ENCODE assay signal across 34 cellular contexts in the genomic region with DNA sequence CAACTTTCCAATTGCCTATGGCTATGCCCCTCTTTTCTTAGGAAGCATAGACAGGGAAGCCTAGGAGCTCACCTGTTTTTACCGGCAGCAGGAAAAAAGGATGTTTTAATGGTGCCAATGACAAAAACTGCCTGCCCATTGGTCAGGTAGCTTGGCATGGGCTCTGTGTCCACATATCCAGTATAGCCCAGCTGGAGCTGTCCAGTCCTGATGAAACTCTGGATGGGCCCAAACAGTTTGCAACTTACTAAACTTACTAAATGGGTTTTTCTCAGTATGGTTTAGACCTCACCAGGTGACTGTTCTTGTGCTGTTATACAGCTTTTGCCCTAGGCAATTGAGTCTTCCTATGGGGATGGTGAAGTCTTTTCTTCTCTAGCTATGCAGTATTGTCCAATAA.
"Had no signal": no experiment of that assay in that cellular context is flagged by ENCODE, and none has a peak within 500 bp of the region (broad histone marks: within the 10 kb centered on the region; RNA-seq: fewer than 3 reads in every experiment).

No MANE protein-coding gene starts in this region.

- FAIRE-seq: astrocyte, bronchial epithelial cell had no signal

- H3K27ac ChIP-seq: adrenal gland, ascending aorta, body of pancreas, brain microvascular endothelial cell, breast epithelium, cardiac muscle cell had no signal

- ATAC-seq: activated naive CD4-positive, alpha-beta T cell treated with anti-CD3 and anti-CD28 coated beads, Interleukin-2, amount 50 U/mL, for 72 hours; activated naive CD8-positive, alpha-beta T cell treated with anti-CD3 and anti-CD28 coated beads, Interleukin-2, amount 50 U/mL, for 24 hours; activated T-cell treated with anti-CD3 and anti-CD28 coated beads, Interleukin-2, amount 50 U/mL, for 4 hours; activated T-cell treated with anti-CD3 and anti-CD28 coated beads, Interleukin-2, amount 50 U/mL, for 72 hours; activated T-helper 17 cell treated with anti-CD3 and anti-CD28 coated beads, Interleukin-2, amount 50 U/mL, for 72 hours; body of pancreas had no signal

- H3K4me3 ChIP-seq: adrenal gland, ascending aorta, body of pancreas, breast epithelium, cardiac muscle cell had no signal

- H3K27me3 ChIP-seq: adrenal gland, ascending aorta, body of pancreas, brain microvascular endothelial cell, breast epithelium, cardiac muscle cell had no signal

- DNase-seq: activated effector memory CD4-positive, alpha-beta T cell treated with anti-CD3 and anti-CD28 coated beads, Interleukin-2, amount 50 U/mL, for 16 hours; activated effector memory CD4-positive, alpha-beta T cell treated with Interleukin-2 at 50 U/mL for 16 hours; activated gamma-delta T cell; activated gamma-delta T cell treated with Interleukin-2 at 50 U/mL for 16 hours; activated naive CD4-positive, alpha-beta T cell; activated naive CD4-positive, alpha-beta T cell treated with anti-CD3 and anti-CD28 coated beads for 36 hours; activated naive CD4-positive, alpha-beta T cell treated with anti-CD3 and anti-CD28 coated beads, Interleukin-2, amount 10 ng/mL, durations not matched to agents 7 days and 5 days; activated naive CD4-positive, alpha-beta T cell treated with anti-CD3 and anti-CD28 coated beads, Interleukin-2, amount 50 U/mL, for 16 hours; activated naive CD4-positive, alpha-beta T cell treated with Interleukin-2 at 50 U/mL for 16 hours; activated naive CD8-positive, alpha-beta T cell treated with anti-CD3 and anti-CD28 coated beads for 36 hours; activated naive CD8-positive, alpha-beta T cell treated with anti-CD3 and anti-CD28 coated beads, Interleukin-2, amount 10 ng/mL, durations not matched to agents 7 days and 5 days; activated naive CD8-positive, alpha-beta T cell treated with anti-CD3 and anti-CD28 coated beads, Interleukin-2, amount 50 U/mL, for 24 hours; activated T-cell treated with anti-CD3 and anti-CD28 coated beads, Interleukin-2, amount 50 U/mL, for 1 hour; activated T-cell treated with anti-CD3 and anti-CD28 coated beads, Interleukin-2, amount 50 U/mL, for 24 hours; activated T-cell treated with anti-CD3 and anti-CD28 coated beads, Interleukin-2, amount 50 U/mL, for 4 hours; activated T-cell treated with anti-CD3 and anti-CD28 coated beads, Interleukin-2, amount 50 U/mL, for 48 hours; activated T-cell treated with anti-CD3 and anti-CD28 coated beads, Interleukin-2, amount 50 U/mL, for 72 hours; adrenal gland; amniotic stem cell; amygdala; anterior cingulate cortex; aorta; body of pancreas; brain microvascular endothelial cell; caudate nucleus; central memory CD4-positive, alpha-beta T cell; cerebellar nuclear complex had no signal

- H3K36me3 ChIP-seq: adrenal gland, ascending aorta, brain microvascular endothelial cell, cardiac muscle cell had no signal

- H3K4me1 ChIP-seq: adrenal gland, ascending aorta, body of pancreas, breast epithelium had no signal
